ENCODE assay signal across 8 cellular contexts in the genomic region with DNA sequence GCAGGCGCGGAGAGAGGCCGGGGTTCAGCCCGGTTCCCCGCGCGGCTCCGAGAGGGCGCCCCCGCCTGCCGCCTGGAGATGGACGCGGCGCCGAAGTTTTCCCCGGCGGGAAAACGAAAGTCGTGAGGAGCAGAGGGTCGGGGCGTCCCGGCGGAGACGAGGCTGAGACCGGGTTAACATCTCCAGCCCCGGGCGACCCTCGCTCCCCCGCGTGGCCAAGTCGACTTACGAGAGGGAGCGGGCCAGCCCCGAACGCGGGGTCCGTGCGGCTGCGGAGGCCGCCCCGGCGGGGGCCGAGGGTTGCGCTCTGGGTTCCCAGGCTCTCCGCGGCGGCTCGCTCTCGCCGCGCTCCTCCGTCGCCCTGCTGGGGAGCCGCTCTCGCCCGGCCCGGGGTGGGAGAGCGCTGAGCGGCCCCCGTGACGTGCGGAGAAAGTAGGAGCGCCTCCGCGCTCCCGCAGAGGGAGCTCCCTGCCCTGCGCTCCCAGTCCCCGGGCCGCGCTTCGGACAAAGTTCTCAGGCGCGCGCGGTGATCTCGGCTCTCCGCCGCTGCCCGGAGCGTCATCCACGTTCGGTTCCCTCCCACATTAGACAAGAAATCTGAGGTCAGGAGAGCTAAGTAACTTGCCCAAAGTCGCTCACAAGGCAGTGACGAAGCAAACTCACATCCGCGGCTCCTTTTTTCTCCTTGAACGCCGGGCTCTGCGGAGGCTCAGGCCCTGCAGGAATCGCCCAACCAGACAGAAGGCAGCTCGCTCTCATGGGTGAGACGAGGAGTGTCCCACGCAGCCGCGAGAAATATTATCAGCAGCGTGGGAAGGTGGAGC. TPM values are rescaled to one million over a fixed set of nuclear protein-coding genes. Genes with fewer than 3 reads are reported as not detected.
A peak's percentile ranks its signal among the peaks of the same experiment; 100 is the strongest.
DNase-seq lines count a peak whose midpoint lies in the region; ATAC-seq, FAIRE-seq and TF ChIP-seq lines count a peak whose summit lies in the region.

No MANE protein-coding gene starts in this region.

- peak overlapping the region; percentile 83 to 87 (median 84) for H3K9ac ChIP-seq in skeletal muscle tissue (ENCODE audit: low read depth in 1 of 3, low read length in 3 of 3)

- ATAC-seq in HG03432 (IDR thresholded peaks at IDR 0.05; ENCODE audit: unreplicated experiment) (peak; percentile 26), GM18873 (IDR thresholded peaks at IDR 0.05; ENCODE audit: low FRiP score, unreplicated experiment) (no peak)

- peaks cover 13 to 29% (median 14%) of the 10 kb centered on the region in 3 donors for H3K4me1 ChIP-seq in skeletal muscle tissue (ENCODE audit: control insufficient read depth in 3 of 3, insufficient read depth in 3 of 3, low read length in 3 of 3)

- no peaks in the 10 kb centered on the region for H3K9me3 ChIP-seq in skeletal muscle tissue (ENCODE audit: control insufficient read depth in 3 of 3, low read length in 3 of 3)

- FAIRE-seq in bronchial epithelial cell (lab: Jason Lieb, UNC): no peak

- TF ChIP-seq CTCF in bronchial epithelial cell (IDR thresholded peaks at IDR 0.05; ENCODE audit: insufficient read depth, low read length, severe bottlenecking): peak; percentile 32

- H3K27me3 ChIP-seq in bronchial epithelial cell (ENCODE audit: control insufficient read depth, insufficient read depth, low read length) (no peaks in the 10 kb centered on the region), skeletal muscle tissue (ENCODE audit: control insufficient read depth in 3 of 3, insufficient read depth in 3 of 3, low read length in 3 of 3) (no peaks in the 10 kb centered on the region)

- H3K27ac ChIP-seq in skeletal muscle tissue (ENCODE audit: low read depth, low read length): peak overlapping the region; percentile 81

- H3K36me3 ChIP-seq in bronchial epithelial cell (ENCODE audit: control insufficient read depth, insufficient read depth, low read length) (peaks cover under 1% of the 10 kb centered on the region), skeletal muscle tissue (ENCODE audit: control insufficient read depth in 3 of 3, insufficient read depth in 3 of 3, low read length in 3 of 3) (no peaks in the 10 kb centered on the region)

- DNase-seq in DMS 273 (lab: John Stamatoyannopoulos, UW; ENCODE audit: unreplicated experiment) (peak; percentile 85), UCSD-AML1 (lab: John Stamatoyannopoulos, UW; ENCODE audit: unreplicated experiment) (peak; percentile 82), bronchial epithelial cell (ENCODE audit: low read depth) (peak; percentile 87), inferior parietal cortex (ENCODE audit: extremely low spot score) (peak; percentile 40), NCI-H2029 treated with DMSO at 0.1 percent for 48 hours (lab: John Stamatoyannopoulos, UW) (no peak)

- H3K4me3 ChIP-seq in bronchial epithelial cell (ENCODE audit: low read depth, low read length) (peak overlapping the region; percentile 74), skeletal muscle tissue (ENCODE audit: low read length in 3 of 3) (peak overlapping the region; percentile 77 to 90 (median 88))

RNA-seq across cellular contexts. Expression of gene GCNT4, which starts 1.1 kb away (rescaled TPM):
- total RNA-seq in bronchial epithelial cell (2.9 and 5.5 TPM in 2 replicates), skeletal muscle tissue (under 0.01 TPM)
